In genomic region chr18:58991127-58991798, GRCh38 we compare ENCODE assay signal across 10 cellular contexts.
DNase-seq lines count a peak whose midpoint lies in the region; ATAC-seq and TF ChIP-seq lines count a peak whose summit lies in the region.
"Had no signal": no experiment of that assay in that cellular context is flagged by ENCODE, and none has a peak within 500 bp of the region (broad histone marks: within the 10 kb centered on the region; RNA-seq: fewer than 3 reads in every experiment).

No MANE protein-coding gene starts in this region.

- no peaks in the 10 kb centered on the region for H3K36me3 ChIP-seq in Panc1 (ENCODE audit: control insufficient read depth, insufficient read depth, low read length)

- H3K9me3 Mint-ChIP-seq in memory B cell, result peaks cover 15% of the 10 kb centered on the region

- DNase-seq in Panc1 (ENCODE audit: low read depth, low spot score) (no peak), memory B cell (ENCODE audit: low spot score in 2 of 2) (no peak), ecto neural progenitor cell (ENCODE audit: low spot score) (no peak), NCI-H345 treated with DMSO at 0.1 percent for 48 hours (lab: John Stamatoyannopoulos, UW; ENCODE audit: unreplicated experiment) (no peak), middle frontal gyrus (ENCODE audit: extremely low spot score, low spot score) (no peak)
- DNase-seq: activated CD4-positive, alpha-beta T cell treated with anti-CD3 and anti-CD28 coated beads, Interleukin-2, amount 50 U/mL, for 48 hours; testis had no signal

- H3K27me3 ChIP-seq in Panc1 (ENCODE audit: control insufficient read depth, insufficient read depth, low read length), result no peaks in the 10 kb centered on the region
- H3K27me3 ChIP-seq: testis had no signal

- in situ Hi-C loops in Panc1 (cut with HindIII; ENCODE audit: low pct_unique_long_range_greater_than_20kb, low sequenced_read_pairs), result no loop called here

- POLR2A ChIA-PET in Panc1 (lab: Charles Lee), result no interaction called here

- H3K9me3 ChIP-seq in Panc1 (ENCODE audit: control insufficient read depth, insufficient read depth, low read depth, low read length), result no peaks in the 10 kb centered on the region
- H3K9me3 ChIP-seq: testis had no signal

- H3K4me3 Mint-ChIP-seq in memory B cell, result no peak overlapping the region

- H3K27me3 Mint-ChIP-seq in memory B cell, result no peaks in the 10 kb centered on the region

- H3K27ac Mint-ChIP-seq in memory B cell, result peak overlapping the region; percentile 58

- peak overlapping the region; percentile 49; the same call in 1 of the 2 replicates for H3K27ac ChIP-seq in Panc1 (ENCODE audit: low read length)

- H3K36me3 Mint-ChIP-seq in memory B cell, result peaks cover 16% of the 10 kb centered on the region

- peak; percentile 68 for ATAC-seq in GM18498 (IDR thresholded peaks at IDR 0.05; ENCODE audit: unreplicated experiment)
- ATAC-seq in HG02571 (IDR thresholded peaks at IDR 0.05; ENCODE audit: unreplicated experiment), result peak; percentile 74
- no peak for ATAC-seq in Panc1
- peak; percentile 21 for ATAC-seq in memory B cell (ENCODE audit: low read depth)
- no peak for ATAC-seq in GM19324 (IDR thresholded peaks at IDR 0.05; ENCODE audit: low FRiP score, unreplicated experiment)

- no peak overlapping the region for H3K4me3 ChIP-seq in Panc1 (ENCODE audit: low read depth in 2 of 2, low read length in 2 of 2)
- H3K4me3 ChIP-seq: testis had no signal

- intact Hi-C loops in Panc1 (cut with micrococcal nuclease; ENCODE audit: unreplicated experiment), result no loop called here

- BruUV-seq in Panc1 (replicated peaks; lab: Mats Ljungman, UMichigan), result no TSS peak

- H3K4me1 ChIP-seq in Panc1 (ENCODE audit: control insufficient read depth, insufficient read depth, low read length), result no peaks in the 10 kb centered on the region
- H3K4me1 ChIP-seq: testis had no signal

- H3K4me1 Mint-ChIP-seq in memory B cell, result peaks cover 22% of the 10 kb centered on the region

- CTCF ChIA-PET in Panc1 (lab: Charles Lee), result no interaction called here

- TF ChIP-seq CTCF in Panc1 (IDR thresholded peaks at IDR 0.05), result no peak

Comparison
In these comparisons a context has a peak if more than half of its experiments do, and no peak if none do; other contexts are left out.
1. ATAC-seq: peak in GM18498 (single experiment), HG02571 (single experiment) and memory B cell (single experiment); none in Panc1 (single experiment) and GM19324 (single experiment).